8 cellular contexts compared by ENCODE assay signal in the genomic region with DNA sequence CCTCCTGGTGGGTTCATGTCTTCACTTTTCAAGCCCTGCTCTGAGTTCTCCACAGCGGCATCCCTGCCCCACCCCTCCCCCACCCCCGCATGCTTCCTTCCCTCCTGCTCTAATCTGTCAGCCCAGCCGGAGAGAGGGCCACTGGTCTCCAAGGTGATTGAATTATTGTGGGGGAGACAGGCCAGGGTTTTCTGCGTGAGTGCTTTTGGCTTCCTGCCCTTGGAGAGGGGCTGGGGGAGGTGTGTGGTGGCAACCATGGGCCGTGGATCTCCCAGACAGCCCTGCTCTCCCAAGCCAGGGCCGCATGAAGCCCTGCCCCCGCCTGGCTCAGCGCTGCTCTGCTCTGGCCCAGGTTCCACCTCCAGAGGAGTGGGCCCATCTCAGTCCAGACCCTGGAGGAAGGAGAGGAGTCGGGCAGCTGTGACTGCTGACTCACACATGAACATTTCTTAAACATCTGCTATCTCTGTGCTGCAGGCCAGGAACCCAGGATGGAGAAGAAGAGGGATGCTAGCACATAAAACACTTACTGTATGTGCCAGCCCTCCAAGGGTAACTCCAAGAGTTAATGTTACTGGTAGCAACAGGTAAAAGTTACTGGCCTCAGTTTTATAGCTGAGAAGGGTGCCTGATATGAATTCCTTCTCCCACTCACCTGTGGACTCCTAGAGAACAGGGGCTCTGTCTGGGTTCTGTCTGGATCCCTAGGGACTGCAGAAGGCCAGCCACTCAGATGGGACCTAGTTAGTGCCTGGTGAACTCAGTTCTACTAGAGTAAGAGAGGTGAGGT.
DNase-seq lines count a peak whose midpoint lies in the region; ATAC-seq, FAIRE-seq and TF ChIP-seq lines count a peak whose summit lies in the region.

No MANE protein-coding gene starts in this region.

- H3K79me2 ChIP-seq in HepG2 (ENCODE audit: insufficient read depth, low read length), result peaks cover 10% of the 10 kb centered on the region

- DNase-seq in HepG2 (ENCODE audit: low spot score) (no peak), iris pigment epithelial cell (ENCODE audit: low read depth) (peak; percentile 74), vagina (ENCODE audit: extremely low spot score in 2 of 2) (no peak), Caco-2 (no peak)
- DNase-seq in central memory CD4-positive, alpha-beta T cell, result no peak

- BruUV-seq in HepG2 (replicated peaks; lab: Mats Ljungman, UMichigan) (no TSS peak), Caco-2 (replicated peaks; lab: Mats Ljungman, UMichigan) (no TSS peak)

- no peak overlapping the region for H3K4me2 ChIP-seq in HepG2 (ENCODE audit: low read depth, low read length)

- no peaks in the 10 kb centered on the region for H3K4me1 Mint-ChIP-seq in activated T-helper 17 cell treated with anti-CD3 and anti-CD28 coated beads, Interleukin-2, amount 50 U/mL, for 72 hours
- peaks cover 15% of the 10 kb centered on the region for H3K4me1 Mint-ChIP-seq in Caco-2 (ENCODE audit: low read depth, unreplicated experiment)

- H3K4me1 ChIP-seq in liver (ENCODE audit: control insufficient read depth in 4 of 4, insufficient read depth in 4 of 4, low read length in 3 of 4), result peaks cover 9 to 20% (median 19%) of the 10 kb centered on the region in 4 donors
- H3K4me1 ChIP-seq in HepG2 (ENCODE audit: insufficient read depth, low read length), result peaks cover 100% of the 10 kb centered on the region
- H3K4me1 ChIP-seq in vagina, result peaks cover 100% of the 10 kb centered on the region
- peaks cover 17% of the 10 kb centered on the region for H3K4me1 ChIP-seq in Caco-2

- H3K9ac ChIP-seq in liver (ENCODE audit: low read depth in 1 of 2, low read length in 2 of 2) (no peak overlapping the region), HepG2 (ENCODE audit: insufficient read depth, low read depth, low read length) (no peak overlapping the region)

- TF ChIP-seq CTCF in liver (IDR thresholded peaks at IDR 0.05; ENCODE audit: low read depth, low read length, missing input control), result no peak
- no peak for TF ChIP-seq CTCF in HepG2 (CRISPR knock-in tag; IDR thresholded peaks at IDR 0.05)
- no peak for TF ChIP-seq CTCF in vagina (IDR thresholded peaks at IDR 0.05)
- TF ChIP-seq CTCF in Caco-2 (IDR thresholded peaks at IDR 0.05; ENCODE audit: insufficient read depth in 1 of 2, low read depth in 1 of 2, low read length in 1 of 2, severe bottlenecking in 1 of 2, unreplicated experiment in 1 of 2), result no peak

- in situ Hi-C loops in HepG2 (cut with HindIII; ENCODE audit: extremely low pct_ligation_motif_present, low pct_unique_long_range_greater_than_20kb), result loop anchor here (25.0 kb wide), 1 partner anchor 92 kb away; no protein-coding TSS in a partner anchor

- no peak for ATAC-seq in HepG2
- no peak for ATAC-seq in activated T-helper 17 cell treated with anti-CD3 and anti-CD28 coated beads, Interleukin-2, amount 50 U/mL, for 72 hours (replicated peaks)
- ATAC-seq in GM21447 (IDR thresholded peaks at IDR 0.05; ENCODE audit: unreplicated experiment), result no peak

- no peaks in the 10 kb centered on the region for H3K9me3 ChIP-seq in liver (ENCODE audit: control insufficient read depth in 4 of 4, low read length in 3 of 4)
- H3K9me3 ChIP-seq in HepG2 (ENCODE audit: low read length), result no peaks in the 10 kb centered on the region
- H3K9me3 ChIP-seq in vagina, result no peaks in the 10 kb centered on the region
- no peaks in the 10 kb centered on the region for H3K9me3 ChIP-seq in Caco-2

- no peak overlapping the region for H3K4me3 Mint-ChIP-seq in activated T-helper 17 cell treated with anti-CD3 and anti-CD28 coated beads, Interleukin-2, amount 50 U/mL, for 72 hours
- H3K4me3 Mint-ChIP-seq in Caco-2 (ENCODE audit: unreplicated experiment), result no peak overlapping the region

- no peaks in the 10 kb centered on the region for H3K9me3 Mint-ChIP-seq in activated T-helper 17 cell treated with anti-CD3 and anti-CD28 coated beads, Interleukin-2, amount 50 U/mL, for 72 hours
- no peaks in the 10 kb centered on the region for H3K9me3 Mint-ChIP-seq in Caco-2 (ENCODE audit: unreplicated experiment)

- peak overlapping the region; percentile 22 to 23 for H3K27ac ChIP-seq in liver (ENCODE audit: low read depth in 1 of 2, low read length in 2 of 2)
- no peak overlapping the region for H3K27ac ChIP-seq in HepG2 (ENCODE audit: extremely low read length, insufficient read depth, low read length)
- peak overlapping the region; percentile 62 for H3K27ac ChIP-seq in vagina

- no peak overlapping the region for H2AFZ ChIP-seq in HepG2 (ENCODE audit: low read length)

- intact Hi-C loops in HepG2 (cut with micrococcal nuclease; ENCODE audit: unreplicated experiment) (no loop called here), vagina (cut with DNase I) (no loop called here), Caco-2 (cut with micrococcal nuclease; ENCODE audit: unreplicated experiment) (no loop called here)

- H3K27me3 Mint-ChIP-seq in activated T-helper 17 cell treated with anti-CD3 and anti-CD28 coated beads, Interleukin-2, amount 50 U/mL, for 72 hours, result no peaks in the 10 kb centered on the region
- no peaks in the 10 kb centered on the region for H3K27me3 Mint-ChIP-seq in Caco-2 (ENCODE audit: insufficient read depth, unreplicated experiment)

- WGBS in liver, result 71% methylated on average over 9 of the region's 9 CpGs
- 96% methylated on average over 7 of the region's 9 CpGs for WGBS in HepG2 (ENCODE audit: low lambda C conversion rate)

- H3K27me3 ChIP-seq in liver (ENCODE audit: control insufficient read depth in 4 of 4, insufficient read depth in 4 of 4, low read length in 3 of 4) (no peaks in the 10 kb centered on the region), HepG2 (ENCODE audit: control insufficient read depth in 1 of 2, insufficient read depth in 2 of 2, low read length in 2 of 2) (no peaks in the 10 kb centered on the region), vagina (no peaks in the 10 kb centered on the region), Caco-2 (replicated peaks; ENCODE audit: control insufficient read depth, insufficient read depth, low read length) (no peaks in the 10 kb centered on the region)

- POLR2A ChIA-PET in HepG2 (lab: Yijun Ruan, JAX) (interaction anchor here (0.6 kb wide), 1 partner anchor 22 kb away, joined by 3 read pairs; no protein-coding TSS in a partner anchor), Caco-2 (lab: Charles Lee) (no interaction called here)

- CTCF ChIA-PET in HepG2 (lab: Yijun Ruan, JAX; ENCODE audit: low intra/inter-chr PET ratio, low total read pairs), result interaction anchor here (1.1 kb wide), 1 partner anchor 17 kb away, joined by 4 read pairs; no protein-coding TSS in a partner anchor
- CTCF ChIA-PET in Caco-2 (lab: Charles Lee), result interaction anchor here (0.6 kb wide), 1 partner anchor 52 kb away, joined by 4 read pairs; no protein-coding TSS in a partner anchor

- FAIRE-seq in HepG2 (lab: Jason Lieb, UNC), result no peak

- TF ChIP-seq RAD21 in liver (IDR thresholded peaks at IDR 0.05) (no peak), HepG2 (CRISPR knock-in tag; IDR thresholded peaks at IDR 0.05) (no peak)

- no peaks in the 10 kb centered on the region for H3K36me3 Mint-ChIP-seq in activated T-helper 17 cell treated with anti-CD3 and anti-CD28 coated beads, Interleukin-2, amount 50 U/mL, for 72 hours (ENCODE audit: low read depth)
- H3K36me3 Mint-ChIP-seq in Caco-2 (ENCODE audit: insufficient read depth, unreplicated experiment), result peaks cover 63% of the 10 kb centered on the region

- H3K4me3 ChIP-seq in liver (ENCODE audit: low read depth in 1 of 3, low read length in 3 of 3) (no peak overlapping the region), HepG2 (replicated peaks in 1 of 3; ENCODE audit: insufficient read depth in 1 of 3, low read depth in 2 of 3, low read length in 3 of 3) (no peak overlapping the region), vagina (no peak overlapping the region), Caco-2 (ENCODE audit: low read depth, low read length) (no peak overlapping the region)

- H3K36me3 ChIP-seq in liver (ENCODE audit: control insufficient read depth in 4 of 4, insufficient read depth in 3 of 4, low read depth in 1 of 4, low read length in 3 of 4) (no peaks in the 10 kb centered on the region), HepG2 (replicated peaks in 1 of 2; ENCODE audit: control insufficient read depth in 1 of 2, insufficient read depth in 2 of 2, low read length in 2 of 2) (peaks cover 14 to 61% of the 10 kb centered on the region in 2 experiments), vagina (no peaks in the 10 kb centered on the region), Caco-2 (ENCODE audit: control insufficient read depth, insufficient read depth, low read length) (no peaks in the 10 kb centered on the region; the same call in 1 of the 2 replicates)

- H4K20me1 ChIP-seq in HepG2 (ENCODE audit: insufficient read depth, low read length), result no peaks in the 10 kb centered on the region

- no peak for TF ChIP-seq EP300 in HepG2 (IDR thresholded peaks at IDR 0.05; ENCODE audit: low read depth in 2 of 2, low read length in 2 of 2)
- no peak for TF ChIP-seq EP300 in HepG2 (CRISPR knock-in tag; IDR thresholded peaks at IDR 0.05; ENCODE audit: borderline replicate concordance)

- TF ChIP-seq POLR2A in HepG2 (IDR thresholded peaks at IDR 0.05; ENCODE audit: insufficient read depth in 1 of 2, low read depth in 2 of 2, low read length in 2 of 2) (no peak), vagina (IDR thresholded peaks at IDR 0.05) (no peak)

- peak overlapping the region; percentile 46 for H3K27ac Mint-ChIP-seq in activated T-helper 17 cell treated with anti-CD3 and anti-CD28 coated beads, Interleukin-2, amount 50 U/mL, for 72 hours
- H3K27ac Mint-ChIP-seq in Caco-2 (ENCODE audit: unreplicated experiment), result no peak overlapping the region

TF ChIP-seq in HepG2, 621 proteins besides CTCF, POLR2A, EP300 and RAD21 (continues in another document):
- TF ChIP-seq ZFP36L1 (CRISPR knock-in tag; IDR thresholded peaks at IDR 0.05), result no peak
- TF ChIP-seq GZF1 (CRISPR knock-in tag; IDR thresholded peaks at IDR 0.05), result no peak
- no peak for TF ChIP-seq PPARG (CRISPR knock-in tag; conservative IDR thresholded peaks at IDR 0.05)
- TF ChIP-seq MEIS2 (CRISPR knock-in tag; IDR thresholded peaks at IDR 0.05), result no peak
- TF ChIP-seq, protein P1, sequence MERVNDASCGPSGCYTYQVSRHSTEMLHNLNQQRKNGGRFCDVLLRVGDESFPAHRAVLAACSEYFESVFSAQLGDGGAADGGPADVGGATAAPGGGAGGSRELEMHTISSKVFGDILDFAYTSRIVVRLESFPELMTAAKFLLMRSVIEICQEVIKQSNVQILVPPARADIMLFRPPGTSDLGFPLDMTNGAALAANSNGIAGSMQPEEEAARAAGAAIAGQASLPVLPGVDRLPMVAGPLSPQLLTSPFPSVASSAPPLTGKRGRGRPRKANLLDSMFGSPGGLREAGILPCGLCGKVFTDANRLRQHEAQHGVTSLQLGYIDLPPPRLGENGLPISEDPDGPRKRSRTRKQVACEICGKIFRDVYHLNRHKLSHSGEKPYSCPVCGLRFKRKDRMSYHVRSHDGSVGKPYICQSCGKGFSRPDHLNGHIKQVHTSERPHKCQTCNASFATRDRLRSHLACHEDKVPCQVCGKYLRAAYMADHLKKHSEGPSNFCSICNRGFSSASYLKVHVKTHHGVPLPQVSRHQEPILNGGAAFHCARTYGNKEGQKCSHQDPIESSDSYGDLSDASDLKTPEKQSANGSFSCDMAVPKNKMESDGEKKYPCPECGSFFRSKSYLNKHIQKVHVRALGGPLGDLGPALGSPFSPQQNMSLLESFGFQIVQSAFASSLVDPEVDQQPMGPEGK (CRISPR knock-in tag; IDR thresholded peaks at IDR 0.05), result no peak
- TF ChIP-seq PHF21A (CRISPR knock-in tag; IDR thresholded peaks at IDR 0.05), result no peak
- TF ChIP-seq RXRA (CRISPR knock-in tag; IDR thresholded peaks at IDR 0.05), result no peak
